ENCODE assay signal across 11 cellular contexts in the genomic region with DNA sequence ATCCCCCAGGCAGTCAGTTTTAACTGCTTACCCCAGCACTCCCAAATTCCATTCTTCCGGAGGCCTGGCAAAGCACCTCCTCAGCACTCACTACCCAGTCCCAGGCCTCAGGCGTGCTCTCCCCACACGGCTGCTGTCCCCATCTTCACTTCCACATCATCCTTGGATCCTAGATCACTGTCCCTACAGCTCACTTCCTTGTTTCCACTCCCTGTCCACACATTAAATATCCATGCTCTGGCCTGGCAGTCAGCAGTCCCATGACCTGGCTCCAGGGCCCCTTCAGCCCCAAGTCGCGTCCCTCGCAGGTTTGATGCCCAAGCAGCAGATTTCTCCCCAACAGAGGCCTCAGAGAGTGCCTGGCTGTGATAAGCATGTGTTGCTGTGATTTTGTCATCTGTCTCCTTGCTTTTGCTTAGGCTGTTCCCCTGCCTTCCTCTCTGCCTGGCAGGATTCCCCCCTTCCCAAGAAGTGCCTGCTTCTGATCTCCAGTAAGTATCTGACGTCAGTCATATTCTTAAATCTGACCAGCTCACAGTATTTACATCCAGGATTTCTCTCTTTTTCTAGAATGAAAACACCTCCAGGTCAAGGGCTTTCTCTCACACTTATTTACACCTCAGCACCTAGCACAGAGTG.
DNase-seq lines count a peak whose midpoint lies in the region; ATAC-seq and TF ChIP-seq lines count a peak whose summit lies in the region.
"Had no signal": no experiment of that assay in that cellular context is flagged by ENCODE, and none has a peak within 500 bp of the region (broad histone marks: within the 10 kb centered on the region; RNA-seq: fewer than 3 reads in every experiment).

No MANE protein-coding gene starts in this region.

- DNase-seq in right atrium auricular region (ENCODE audit: low spot score) = no peak
- DNase-seq in Right ventricle myocardium superior = no peak
- no peak for DNase-seq in foreskin keratinocyte
- DNase-seq in gastrocnemius medialis = peak in 1 of 2 donors; percentile 59
- no peak for DNase-seq in SHP77 treated with DMSO at 0.1 percent for 48 hours (lab: John Stamatoyannopoulos, UW)
- DNase-seq in T-helper 17 cell = no peak
- DNase-seq in G401 (ENCODE audit: low spot score) = no peak
- no peak for DNase-seq in superior temporal gyrus (ENCODE audit: extremely low spot score)
- DNase-seq: activated CD8-positive, alpha-beta memory T cell treated with anti-CD3 and anti-CD28 coated beads, Interleukin-2, amount 10 ng/mL, durations not matched to agents 7 days and 5 days; activated naive CD8-positive, alpha-beta T cell treated with anti-CD3 and anti-CD28 coated beads, Interleukin-2, amount 10 ng/mL, durations not matched to agents 7 days and 5 days; glutamatergic neuron had no signal

- H3K36me3 ChIP-seq in right atrium auricular region (no peaks in the 10 kb centered on the region), gastrocnemius medialis (no peaks in the 10 kb centered on the region)

- intact Hi-C loops in Right ventricle myocardium superior (cut with DNase I) = no loop called here
- intact Hi-C loops in gastrocnemius medialis (cut with DNase I; ENCODE audit: low total_unique reads) = no loop called here

- H3K4me3 ChIP-seq in right atrium auricular region = no peak overlapping the region
- peak overlapping the region in 2 of 4 donors; percentile 16 for H3K4me3 ChIP-seq in gastrocnemius medialis

- no peak for TF ChIP-seq CTCF in right atrium auricular region (IDR thresholded peaks at IDR 0.05)
- TF ChIP-seq CTCF in foreskin keratinocyte (conservative IDR thresholded peaks at IDR 0.05) = no peak
- no peak for TF ChIP-seq CTCF in gastrocnemius medialis (IDR thresholded peaks at IDR 0.05 in 4 of 5, conservative IDR thresholded peaks at IDR 0.05 in 1 of 5)

- H3K27ac Mint-ChIP-seq in T-helper 17 cell = no peak overlapping the region
- H3K27ac Mint-ChIP-seq: activated CD8-positive, alpha-beta memory T cell treated with anti-CD3 and anti-CD28 coated beads, Interleukin-2, amount 10 ng/mL, durations not matched to agents 7 days and 5 days; activated naive CD8-positive, alpha-beta T cell treated with anti-CD3 and anti-CD28 coated beads, Interleukin-2, amount 10 ng/mL, durations not matched to agents 7 days and 5 days had no signal

- H3K9me3 ChIP-seq in right atrium auricular region = no peaks in the 10 kb centered on the region
- no peaks in the 10 kb centered on the region for H3K9me3 ChIP-seq in gastrocnemius medialis
- no peaks in the 10 kb centered on the region for H3K9me3 ChIP-seq in T-helper 17 cell (ENCODE audit: control insufficient read depth, low read length, poor library complexity, severe bottlenecking)

- peak overlapping the region; percentile 87 to 97 for H3K27ac ChIP-seq in right atrium auricular region
- peak overlapping the region; percentile 100 for H3K27ac ChIP-seq in foreskin keratinocyte
- H3K27ac ChIP-seq in gastrocnemius medialis = peak overlapping the region; percentile 93 to 99 (median 97)

- peaks cover 3% of the 10 kb centered on the region for H3K36me3 Mint-ChIP-seq in T-helper 17 cell (ENCODE audit: low read depth)
- H3K36me3 Mint-ChIP-seq: activated CD8-positive, alpha-beta memory T cell treated with anti-CD3 and anti-CD28 coated beads, Interleukin-2, amount 10 ng/mL, durations not matched to agents 7 days and 5 days; activated naive CD8-positive, alpha-beta T cell treated with anti-CD3 and anti-CD28 coated beads, Interleukin-2, amount 10 ng/mL, durations not matched to agents 7 days and 5 days had no signal

- H3K4me1 ChIP-seq in right atrium auricular region (peaks cover 0 to 83% of the 10 kb centered on the region in 2 donors), foreskin keratinocyte (peaks cover 56% of the 10 kb centered on the region), gastrocnemius medialis (peaks cover 86 to 95% of the 10 kb centered on the region in 2 donors)

- in situ Hi-C loops in gastrocnemius medialis (cut with MboI; ENCODE audit: low sequenced_read_pairs in 4 of 4) (no loop called here), G401 (cut with HindIII; ENCODE audit: low sequenced_read_pairs) (no loop called here)

- no peak for TF ChIP-seq POLR2A in gastrocnemius medialis (IDR thresholded peaks at IDR 0.05)

- H3K27me3 Mint-ChIP-seq in T-helper 17 cell = no peaks in the 10 kb centered on the region
- H3K27me3 Mint-ChIP-seq: activated CD8-positive, alpha-beta memory T cell treated with anti-CD3 and anti-CD28 coated beads, Interleukin-2, amount 10 ng/mL, durations not matched to agents 7 days and 5 days had no signal

- no peaks in the 10 kb centered on the region for H3K27me3 ChIP-seq in right atrium auricular region
- H3K27me3 ChIP-seq in foreskin keratinocyte = no peaks in the 10 kb centered on the region
- H3K27me3 ChIP-seq in gastrocnemius medialis = no peaks in the 10 kb centered on the region

- ATAC-seq in Right ventricle myocardium superior (ENCODE audit: poor library complexity) = no peak
- no peak for ATAC-seq in foreskin keratinocyte
- no peak for ATAC-seq in gastrocnemius medialis
- no peak for ATAC-seq in T-helper 17 cell
- ATAC-seq: activated CD8-positive, alpha-beta memory T cell treated with anti-CD3 and anti-CD28 coated beads, Interleukin-2, amount 10 ng/mL, durations not matched to agents 7 days and 5 days had no signal

- no peak overlapping the region for H3K4me3 Mint-ChIP-seq in T-helper 17 cell
- H3K4me3 Mint-ChIP-seq: activated CD8-positive, alpha-beta memory T cell treated with anti-CD3 and anti-CD28 coated beads, Interleukin-2, amount 10 ng/mL, durations not matched to agents 7 days and 5 days; activated naive CD8-positive, alpha-beta T cell treated with anti-CD3 and anti-CD28 coated beads, Interleukin-2, amount 10 ng/mL, durations not matched to agents 7 days and 5 days had no signal

- H3K4me1 Mint-ChIP-seq in T-helper 17 cell = peaks cover 11% of the 10 kb centered on the region
- H3K4me1 Mint-ChIP-seq: activated CD8-positive, alpha-beta memory T cell treated with anti-CD3 and anti-CD28 coated beads, Interleukin-2, amount 10 ng/mL, durations not matched to agents 7 days and 5 days had no signal
